ENCODE assay signal across 18 cellular contexts in genomic region chrX:120464409-120464808, GRCh38.
"Had no signal": no experiment of that assay in that cellular context is flagged by ENCODE, and none has a peak within 500 bp of the region (broad histone marks: within the 10 kb centered on the region; RNA-seq: fewer than 3 reads in every experiment).

No MANE protein-coding gene starts in this region.

- H3K27ac ChIP-seq: brain microvascular endothelial cell, left lung, thyroid gland had no signal

- H3K4me3 ChIP-seq: left lung, thyroid gland had no signal

- DNase-seq: activated CD4-positive, alpha-beta T cell treated with anti-CD3 and anti-CD28 coated beads, Interleukin-2, amount 50 U/mL, for 1 hour; activated CD8-positive, alpha-beta memory T cell treated with anti-CD3 and anti-CD28 coated beads, Interleukin-2, amount 50 U/mL, for 4 hours; activated naive CD4-positive, alpha-beta T cell treated with anti-CD3 and anti-CD28 coated beads for 36 hours; activated T-cell treated with anti-CD3 and anti-CD28 coated beads, Interleukin-2, amount 50 U/mL, for 4 hours; aorta; brain microvascular endothelial cell; central memory CD4-positive, alpha-beta T cell; head of caudate nucleus; left lung; midbrain; nucleus accumbens; retina; stimulated activated CD4-positive, alpha-beta T cell treated with anti-CD3 and anti-CD28 coated beads, Interleukin-12 subunit alpha, Interleukin-12 subunit beta, amount 100 ng/mL, for 4 hours; stimulated activated CD4-positive, alpha-beta T cell treated with anti-CD3 and anti-CD28 coated beads, Interleukin-1b, Interleukin-23, amount 100 ng/mL, for 48 hours; stimulated activated CD8-positive, alpha-beta memory T cell treated with anti-CD3 and anti-CD28 coated beads, Interleukin-4, amount 100 ng/mL, for 48 hours; stimulated activated naive CD4-positive, alpha-beta T cell; thyroid gland had no signal

- H3K27me3 ChIP-seq: brain microvascular endothelial cell, left lung, thyroid gland had no signal

- ATAC-seq: activated CD4-positive, CD25-positive, alpha-beta regulatory T cell treated with anti-CD3 and anti-CD28 coated beads, Interleukin-2, amount 50 U/mL, for 24 hours; activated T-cell treated with anti-CD3 and anti-CD28 coated beads, Interleukin-2, amount 50 U/mL, for 4 hours; left lung had no signal

- H3K9me3 ChIP-seq: left lung, thyroid gland had no signal

- H3K36me3 ChIP-seq: left lung, thyroid gland had no signal
